24 cellular contexts compared by ENCODE assay signal in genomic region chr10:32031920-32032319, GRCh38.
"Had no signal": no experiment of that assay in that cellular context is flagged by ENCODE, and none has a peak within 500 bp of the region (broad histone marks: within the 10 kb centered on the region; RNA-seq: fewer than 3 reads in every experiment).

No MANE protein-coding gene starts in this region.

- H3K4me1 ChIP-seq: right lobe of liver, thyroid gland had no signal

- FAIRE-seq: bronchial epithelial cell, TTC549 had no signal

- H3K4me3 ChIP-seq: heart left ventricle, right lobe of liver, skin epidermis, thyroid gland had no signal

- H3K4me3 Mint-ChIP-seq: naive B cell; neural crest cell; stimulated activated naive CD8-positive, alpha-beta T cell treated with anti-CD3 and anti-CD28 coated beads, Interleukin-15, Interleukin-2, amounts not matched to agents 100 ng/mL and 50 ng/mL, for 24 hours had no signal

- DNase-seq: activated CD4-positive, alpha-beta T cell treated with anti-CD3 and anti-CD28 coated beads for 1 hour; activated CD4-positive, alpha-beta T cell treated with anti-CD3 and anti-CD28 coated beads, Interleukin-2, amount 50 U/mL, for 1 hour; activated effector memory CD4-positive, alpha-beta T cell treated with Interleukin-2 at 50 U/mL for 16 hours; activated naive CD4-positive, alpha-beta T cell treated with anti-CD3 and anti-CD28 coated beads, Interleukin-2, amount 50 U/mL, for 16 hours; activated T-cell treated with anti-CD3 and anti-CD28 coated beads, Interleukin-2, amount 50 U/mL, for 48 hours; cerebellar nuclear complex; cortex of kidney; heart left ventricle; islet precursor cell; left colon; mesenchymal stem cell; naive B cell; posterior cingulate gyrus; right lobe of liver; stimulated activated CD4-positive, alpha-beta T cell treated with anti-CD3 and anti-CD28 coated beads, Interleukin-1b, Interleukin-23, amount 100 ng/mL, for 48 hours; substantia nigra; SW 1271; thyroid gland; WERI-Rb-1 had no signal

- H3K9me3 ChIP-seq: heart left ventricle, right lobe of liver, thyroid gland had no signal

- H3K27ac Mint-ChIP-seq: stimulated activated naive CD8-positive, alpha-beta T cell treated with anti-CD3 and anti-CD28 coated beads, Interleukin-15, Interleukin-2, amounts not matched to agents 100 ng/mL and 50 ng/mL, for 24 hours had no signal

- H3K9me3 Mint-ChIP-seq: naive B cell; neural crest cell; stimulated activated naive CD8-positive, alpha-beta T cell treated with anti-CD3 and anti-CD28 coated beads, Interleukin-15, Interleukin-2, amounts not matched to agents 100 ng/mL and 50 ng/mL, for 24 hours had no signal

- H3K27me3 ChIP-seq: heart left ventricle, right lobe of liver, thyroid gland had no signal

- H3K4me1 Mint-ChIP-seq: neural crest cell had no signal

- ATAC-seq: heart left ventricle, left colon, right lobe of liver had no signal

- H3K27me3 Mint-ChIP-seq: naive B cell; stimulated activated naive CD8-positive, alpha-beta T cell treated with anti-CD3 and anti-CD28 coated beads, Interleukin-15, Interleukin-2, amounts not matched to agents 100 ng/mL and 50 ng/mL, for 24 hours had no signal

- H3K27ac ChIP-seq: heart left ventricle, right lobe of liver, skin epidermis, thyroid gland, WERI-Rb-1 had no signal
